In the genomic region with DNA sequence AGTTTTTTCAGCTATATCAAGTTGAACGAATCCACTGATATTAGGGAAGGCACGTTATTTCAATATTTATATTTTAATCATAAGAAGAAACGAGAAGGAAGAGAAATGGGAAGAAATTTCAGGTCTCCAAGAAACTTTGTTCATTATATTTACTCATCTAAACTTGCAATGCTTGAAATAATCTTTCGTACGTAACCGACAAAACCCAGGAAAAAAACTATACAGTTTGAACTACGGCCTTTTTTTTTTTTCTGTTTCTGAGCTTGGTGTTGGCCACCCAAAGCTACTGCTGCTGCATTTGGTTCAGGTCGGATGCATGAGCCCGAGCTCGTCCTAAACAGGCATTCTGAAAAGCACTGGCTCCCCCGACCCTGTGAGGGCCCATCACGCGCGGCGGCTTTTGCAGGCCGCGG, we compare ENCODE assay signal across 1 cellular context.
TF ChIP-seq lines count a peak whose summit lies in the region.

No MANE protein-coding gene starts in this region.

TF ChIP-seq in IMR-90, 13 proteins besides CTCF, POLR2A, EP300 and RAD21 (continued from another document):
- TF ChIP-seq USF2 (IDR thresholded peaks at IDR 0.05; ENCODE audit: low read depth, low read length) (no peak), MAFK (IDR thresholded peaks at IDR 0.05; ENCODE audit: low read depth, low read length) (no peak), RFX5 (IDR thresholded peaks at IDR 0.05; ENCODE audit: low read depth, low read length) (no peak), FOS (IDR thresholded peaks at IDR 0.05; ENCODE audit: low read depth, low read length) (no peak)
- TF ChIP-seq, protein P1, sequence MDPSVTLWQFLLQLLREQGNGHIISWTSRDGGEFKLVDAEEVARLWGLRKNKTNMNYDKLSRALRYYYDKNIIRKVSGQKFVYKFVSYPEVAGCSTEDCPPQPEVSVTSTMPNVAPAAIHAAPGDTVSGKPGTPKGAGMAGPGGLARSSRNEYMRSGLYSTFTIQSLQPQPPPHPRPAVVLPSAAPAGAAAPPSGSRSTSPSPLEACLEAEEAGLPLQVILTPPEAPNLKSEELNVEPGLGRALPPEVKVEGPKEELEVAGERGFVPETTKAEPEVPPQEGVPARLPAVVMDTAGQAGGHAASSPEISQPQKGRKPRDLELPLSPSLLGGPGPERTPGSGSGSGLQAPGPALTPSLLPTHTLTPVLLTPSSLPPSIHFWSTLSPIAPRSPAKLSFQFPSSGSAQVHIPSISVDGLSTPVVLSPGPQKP (IDR thresholded peaks at IDR 0.05; ENCODE audit: borderline replicate concordance, low read depth, low read length): no peak
